28 cellular contexts compared by ENCODE assay signal in the genomic region with DNA sequence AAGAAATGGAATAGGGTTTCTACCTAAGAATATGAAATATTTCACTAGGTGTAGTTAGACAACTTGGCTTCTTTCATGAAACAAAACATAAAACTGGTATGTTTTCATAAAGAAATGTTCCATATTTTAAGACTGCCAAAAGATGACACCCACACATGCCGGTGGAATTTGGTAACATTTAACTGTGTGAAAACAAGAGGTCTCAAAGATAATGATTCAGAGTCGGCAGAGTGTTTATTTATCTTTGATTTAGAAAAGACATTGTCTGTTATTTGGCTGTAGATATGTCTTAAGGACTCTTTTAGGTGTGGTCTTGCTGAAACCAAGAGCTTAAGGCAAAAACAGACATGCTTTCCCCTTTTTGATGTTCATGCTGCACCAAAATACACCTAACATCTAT.
DNase-seq lines count a peak whose midpoint lies in the region; ATAC-seq and TF ChIP-seq lines count a peak whose summit lies in the region.
"Had no signal": no experiment of that assay in that cellular context is flagged by ENCODE, and none has a peak within 500 bp of the region (broad histone marks: within the 10 kb centered on the region; RNA-seq: fewer than 3 reads in every experiment).

No MANE protein-coding gene starts in this region.

- H3K79me2 ChIP-seq in GM23248 (ENCODE audit: insufficient read depth) = no peaks in the 10 kb centered on the region
- no peaks in the 10 kb centered on the region for H3K79me2 ChIP-seq in smooth muscle cell (ENCODE audit: low read depth)
- H3K79me2 ChIP-seq: parathyroid adenoma had no signal

- in situ Hi-C loops in GM23248 (cut with MboI) = no loop called here

- H3K4me1 ChIP-seq in GM23248 (ENCODE audit: insufficient read depth) (peaks cover 40% of the 10 kb centered on the region), ascending aorta (peaks cover 0 to 20% of the 10 kb centered on the region in 2 donors), smooth muscle cell (ENCODE audit: low read depth) (no peaks in the 10 kb centered on the region)
- H3K4me1 ChIP-seq: BE2C, foreskin keratinocyte, left lung, parathyroid adenoma, transverse colon had no signal

- TF ChIP-seq CTCF in ascending aorta (IDR thresholded peaks at IDR 0.05) = no peak
- no peak for TF ChIP-seq CTCF in fibroblast of villous mesenchyme (IDR thresholded peaks at IDR 0.05; ENCODE audit: insufficient read depth, low read depth, low read length)
- TF ChIP-seq CTCF in smooth muscle cell (IDR thresholded peaks at IDR 0.05; ENCODE audit: borderline replicate concordance, insufficient read depth, poor library complexity, severe bottlenecking) = no peak
- no peak for TF ChIP-seq CTCF in coronary artery (IDR thresholded peaks at IDR 0.05)

- peaks cover 0 to 5% of the 10 kb centered on the region in 2 donors for H3K9me3 Mint-ChIP-seq in activated naive CD4-positive, alpha-beta T cell treated with anti-CD3 and anti-CD28 coated beads, Interleukin-2, amount 50 U/mL, for 72 hours
- H3K9me3 Mint-ChIP-seq: natural killer cell; T-helper 1 cell treated with Interleukin-12 subunit alpha and Interleukin-12 subunit beta and Interleukin-4 antibody, amounts not matched to agents 30 μg/mL and 1 μg/mL, for 36 hours had no signal

- H3K36me3 Mint-ChIP-seq in activated naive CD4-positive, alpha-beta T cell treated with anti-CD3 and anti-CD28 coated beads, Interleukin-2, amount 50 U/mL, for 72 hours = peaks cover 0 to 10% of the 10 kb centered on the region in 2 donors
- H3K36me3 Mint-ChIP-seq: natural killer cell had no signal

- H3K4me3 ChIP-seq in GM23248 = 0 out of 2 replicates have a peak overlapping the region, but pooled peaks have one; percentile 20
- H3K4me3 ChIP-seq in ascending aorta = no peak overlapping the region
- no peak overlapping the region for H3K4me3 ChIP-seq in fibroblast of villous mesenchyme (ENCODE audit: low read depth, low read length)
- no peak overlapping the region for H3K4me3 ChIP-seq in smooth muscle cell
- H3K4me3 ChIP-seq in coronary artery = no peak overlapping the region
- H3K4me3 ChIP-seq: dorsolateral prefrontal cortex, left lung, sigmoid colon, SJSA1, transverse colon had no signal

- H4K20me1 ChIP-seq in GM23248 (ENCODE audit: insufficient read depth) (no peaks in the 10 kb centered on the region), smooth muscle cell (ENCODE audit: low read depth) (no peaks in the 10 kb centered on the region)

- intact Hi-C loops in ascending aorta (cut with DNase I) = loop anchor here (5.0 kb wide), 1 partner anchor 37 kb away; no protein-coding TSS in a partner anchor

- H3K9me2 ChIP-seq in GM23248 (ENCODE audit: insufficient read depth) = no peaks in the 10 kb centered on the region

- H3K4me2 ChIP-seq in GM23248 (ENCODE audit: unreplicated experiment) (peak overlapping the region; percentile 60), smooth muscle cell (peak overlapping the region; percentile 17)

- peaks cover 32% of the 10 kb centered on the region for H3F3A ChIP-seq in GM23248 (ENCODE audit: insufficient read depth)
- H3F3A ChIP-seq in smooth muscle cell (ENCODE audit: low read depth) = no peaks in the 10 kb centered on the region

- H3K9ac ChIP-seq in GM23248 = no peak overlapping the region
- H3K9ac ChIP-seq in smooth muscle cell (ENCODE audit: low read depth) = no peak overlapping the region
- H3K9ac ChIP-seq: parathyroid adenoma had no signal

- H3K27me3 ChIP-seq in GM23248 (replicated peaks; ENCODE audit: insufficient read depth) = no peaks in the 10 kb centered on the region
- H3K27me3 ChIP-seq in ascending aorta = no peaks in the 10 kb centered on the region
- no peaks in the 10 kb centered on the region for H3K27me3 ChIP-seq in smooth muscle cell (ENCODE audit: low read depth)
- H3K27me3 ChIP-seq: BE2C, dorsolateral prefrontal cortex, foreskin keratinocyte, left lung, sigmoid colon, SJSA1, transverse colon had no signal

- H3K27ac ChIP-seq in GM23248 (peak overlapping the region; percentile 57), ascending aorta (peak overlapping the region; percentile 57), smooth muscle cell (ENCODE audit: low read depth) (peak overlapping the region; percentile 40), coronary artery (no peak overlapping the region)
- H3K27ac ChIP-seq: foreskin keratinocyte, left lung, parathyroid adenoma, sigmoid colon, SJSA1, transverse colon had no signal

- 1 to 4% methylated on average over 2 of the region's 2 CpGs for WGBS in GM23248 (ENCODE audit: low coverage in 1 of 2, low lambda C conversion rate in 2 of 2, missing lambda C conversion rate in 2 of 2), 2 experiments
- WGBS in smooth muscle cell (ENCODE audit: low lambda C conversion rate) = 63% methylated on average over 2 of the region's 2 CpGs

- H3K9me3 ChIP-seq in GM23248 (ENCODE audit: low read depth) (no peaks in the 10 kb centered on the region), ascending aorta (no peaks in the 10 kb centered on the region), smooth muscle cell (replicated peaks; ENCODE audit: low read depth) (no peaks in the 10 kb centered on the region)
- H3K9me3 ChIP-seq: BE2C, left lung, sigmoid colon, SJSA1, transverse colon had no signal

- DNase-seq in GM23248 = peak; percentile 72
- no peak for DNase-seq in ascending aorta (ENCODE audit: low spot score in 2 of 2)
- DNase-seq in fibroblast of villous mesenchyme (ENCODE audit: low read depth) = peak; percentile 31
- DNase-seq in smooth muscle cell (lab: John Stamatoyannopoulos, UW; ENCODE audit: unreplicated experiment) = no peak
- no peak for DNase-seq in HT-29 (ENCODE audit: low spot score)
- DNase-seq in activated naive CD4-positive, alpha-beta T cell treated with anti-CD3 and anti-CD28 coated beads, Interleukin-2, amount 50 U/mL, for 72 hours (ENCODE audit: low spot score in 2 of 2) = no peak
- no peak for DNase-seq in coronary artery (ENCODE audit: low spot score)
- DNase-seq: activated CD8-positive, alpha-beta memory T cell treated with anti-CD3 and anti-CD28 coated beads for 24 hours; activated gamma-delta T cell; activated naive CD8-positive, alpha-beta T cell treated with anti-CD3 and anti-CD28 coated beads, Interleukin-2, amount 50 U/mL, for 24 hours; activated T-cell treated with anti-CD3 and anti-CD28 coated beads, Interleukin-2, amount 50 U/mL, for 1 hour; BE2C; DMS153; dorsolateral prefrontal cortex; foreskin keratinocyte; GDM1; KG1; left lung; midbrain; natural killer cell; NCI-H187; NCI-H526 treated with DMSO at 0.1 percent for 48 hours; sigmoid colon; stimulated activated naive CD8-positive, alpha-beta T cell treated with anti-CD3 and anti-CD28 coated beads, Interleukin-15, amount 100 ng/mL, for 72 hours; transverse colon had no signal

- ATAC-seq in activated naive CD4-positive, alpha-beta T cell treated with anti-CD3 and anti-CD28 coated beads, Interleukin-2, amount 50 U/mL, for 72 hours = no peak
- ATAC-seq: activated naive CD8-positive, alpha-beta T cell treated with anti-CD3 and anti-CD28 coated beads, Interleukin-2, amount 50 U/mL, for 24 hours; foreskin keratinocyte; left lung; natural killer cell; stimulated activated naive CD8-positive, alpha-beta T cell treated with anti-CD3 and anti-CD28 coated beads, Interleukin-15, amount 100 ng/mL, for 72 hours had no signal

- peak overlapping the region; percentile 32; the same call in 1 of the 2 replicates for H2AFZ ChIP-seq in GM23248
- peak overlapping the region; percentile 31 for H2AFZ ChIP-seq in smooth muscle cell (ENCODE audit: low read depth)
- H2AFZ ChIP-seq: parathyroid adenoma had no signal

- no peak overlapping the region for H3K27ac Mint-ChIP-seq in activated naive CD4-positive, alpha-beta T cell treated with anti-CD3 and anti-CD28 coated beads, Interleukin-2, amount 50 U/mL, for 72 hours
- H3K27ac Mint-ChIP-seq: activated naive CD8-positive, alpha-beta T cell treated with anti-CD3 and anti-CD28 coated beads, Interleukin-2, amount 50 U/mL, for 24 hours; natural killer cell; stimulated activated naive CD8-positive, alpha-beta T cell treated with anti-CD3 and anti-CD28 coated beads, Interleukin-15, amount 100 ng/mL, for 72 hours; T-helper 1 cell treated with Interleukin-12 subunit alpha and Interleukin-12 subunit beta and Interleukin-4 antibody, amounts not matched to agents 30 μg/mL and 1 μg/mL, for 36 hours had no signal

- H3K36me3 ChIP-seq in GM23248 (ENCODE audit: low read depth) (no peaks in the 10 kb centered on the region), ascending aorta (no peaks in the 10 kb centered on the region), smooth muscle cell (ENCODE audit: low read depth) (no peaks in the 10 kb centered on the region)
- H3K36me3 ChIP-seq: BE2C, left lung, sigmoid colon, SJSA1, transverse colon had no signal

Comparison
In these comparisons a context has a peak if more than half of its experiments do, and no peak if none do; other contexts are left out.
1. DNase-seq: peak in GM23248 (single experiment) and fibroblast of villous mesenchyme (single experiment); none in ascending aorta (0 of 2), smooth muscle cell (single experiment), HT-29 (single experiment), activated naive CD4-positive, alpha-beta T cell treated with anti-CD3 and anti-CD28 coated beads, Interleukin-2, amount 50 U/mL, for 72 hours (0 of 2) and coronary artery (single experiment).
2. H3K27ac ChIP-seq: peak in GM23248 (single experiment), ascending aorta (2 of 2) and smooth muscle cell (single experiment); none in coronary artery (0 of 2).